7 cellular contexts compared by ENCODE assay signal in the genomic region with DNA sequence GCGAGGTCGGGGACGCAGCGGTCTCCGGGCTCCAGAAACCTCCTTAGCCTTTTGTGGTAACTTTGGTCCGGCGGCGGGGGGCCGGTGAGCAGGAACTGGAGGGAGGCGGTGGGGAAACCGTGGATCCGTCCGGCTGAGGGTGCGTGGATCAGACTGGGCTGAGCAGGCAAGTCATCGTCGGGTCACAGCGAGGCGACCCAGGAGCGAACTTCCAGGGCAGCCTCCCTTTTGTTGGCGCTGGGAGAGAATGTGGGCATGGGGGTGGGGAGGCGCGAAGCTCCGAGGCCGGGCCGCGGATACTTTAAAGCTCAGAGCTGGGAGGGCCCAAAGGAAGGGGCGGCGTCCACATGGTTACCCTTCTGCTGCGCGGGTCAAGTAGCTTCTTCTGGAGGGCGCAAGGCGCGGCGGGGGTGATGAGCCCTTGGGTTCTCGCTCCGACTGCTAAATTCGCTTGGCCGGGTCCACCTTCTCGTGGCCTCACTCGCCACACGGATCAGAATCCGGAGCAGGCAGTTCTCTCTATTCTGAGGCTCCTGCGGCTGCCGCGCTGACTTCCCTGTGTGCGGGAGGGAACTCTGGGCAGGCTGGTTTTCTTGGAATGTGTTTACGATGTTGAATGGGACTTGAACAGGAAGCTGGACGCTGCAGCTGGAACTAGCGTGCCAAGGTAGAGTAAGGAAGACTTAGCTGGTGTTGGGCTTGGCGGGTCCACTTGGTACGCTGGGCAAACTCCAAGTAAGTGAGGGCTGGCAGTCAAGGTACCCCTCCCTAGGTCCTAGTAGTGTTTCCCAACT. TPM values are rescaled to one million over a fixed set of nuclear protein-coding genes. Genes with fewer than 3 reads are reported as not detected.
A peak's percentile ranks its signal among the peaks of the same experiment; 100 is the strongest.
DNase-seq lines count a peak whose midpoint lies in the region; ATAC-seq, FAIRE-seq and TF ChIP-seq lines count a peak whose summit lies in the region.

No MANE protein-coding gene starts in this region.

- no peaks in the 10 kb centered on the region for H3K27me3 ChIP-seq in stomach smooth muscle (ENCODE audit: control insufficient read depth in 1 of 2, insufficient read depth in 2 of 2, low read length in 2 of 2)
- H3K27me3 ChIP-seq in CD4-positive, alpha-beta T cell (ENCODE audit: control insufficient read depth, insufficient read depth, low read length): peaks cover 36% of the 10 kb centered on the region

- no peaks in the 10 kb centered on the region for H3K9me3 ChIP-seq in stomach smooth muscle (ENCODE audit: control insufficient read depth in 2 of 2, low read length in 2 of 2)
- no peaks in the 10 kb centered on the region for H3K9me3 ChIP-seq in CD4-positive, alpha-beta T cell (ENCODE audit: control insufficient read depth, low read length)

- no peaks in the 10 kb centered on the region for H3K36me3 Mint-ChIP-seq in chondrocyte (ENCODE audit: low read depth)
- H3K36me3 Mint-ChIP-seq in CD4-positive, alpha-beta T cell (ENCODE audit: low read depth): no peaks in the 10 kb centered on the region

- H3K4me3 ChIP-seq in stomach smooth muscle (ENCODE audit: low read length in 2 of 2): peak overlapping the region; percentile 91 to 98

- H3K9ac ChIP-seq in stomach smooth muscle (ENCODE audit: low read length in 2 of 2): peak overlapping the region; percentile 76 to 83

- H3K9me3 Mint-ChIP-seq in chondrocyte (ENCODE audit: low read depth): no peaks in the 10 kb centered on the region
- no peaks in the 10 kb centered on the region for H3K9me3 Mint-ChIP-seq in CD4-positive, alpha-beta T cell

- DNase-seq in H54 (ENCODE audit: insufficient read length, low spot score) (peak; percentile 26), NCI-H69 (lab: John Stamatoyannopoulos, UW) (peak; percentile 89), chondrocyte (ENCODE audit: low spot score) (peak; percentile 94), kidney glomerular epithelial cell (lab: John Stamatoyannopoulos, UW) (peak; percentile 90)
- DNase-seq in CD4-positive, alpha-beta T cell: no peak

- CTCF ChIA-PET in CD4-positive, alpha-beta T cell (lab: Charles Lee): no interaction called here

- FAIRE-seq in H54 (lab: Jason Lieb, UNC): peak; percentile 93

- TF ChIP-seq CTCF in chondrocyte (IDR thresholded peaks at IDR 0.05): no peak
- TF ChIP-seq CTCF in CD4-positive, alpha-beta T cell (IDR thresholded peaks at IDR 0.05): no peak

- ATAC-seq in HG03521 (IDR thresholded peaks at IDR 0.05; ENCODE audit: unreplicated experiment): no peak
- ATAC-seq in CD4-positive, alpha-beta T cell (ENCODE audit: poor library complexity): no peak

- peaks cover 42% of the 10 kb centered on the region for H3K4me1 Mint-ChIP-seq in chondrocyte (ENCODE audit: low read depth)
- H3K4me1 Mint-ChIP-seq in CD4-positive, alpha-beta T cell (ENCODE audit: low read depth): no peaks in the 10 kb centered on the region

- H3K4me3 Mint-ChIP-seq in chondrocyte (ENCODE audit: unreplicated experiment): peak overlapping the region; percentile 99
- no peak overlapping the region for H3K4me3 Mint-ChIP-seq in CD4-positive, alpha-beta T cell

- H3K4me1 ChIP-seq in stomach smooth muscle (ENCODE audit: control insufficient read depth, insufficient read depth, low read length): peaks cover 4% of the 10 kb centered on the region

- H3K27me3 Mint-ChIP-seq in chondrocyte (ENCODE audit: low read depth): no peaks in the 10 kb centered on the region
- peaks cover 54% of the 10 kb centered on the region for H3K27me3 Mint-ChIP-seq in CD4-positive, alpha-beta T cell

- POLR2A ChIA-PET in CD4-positive, alpha-beta T cell (lab: Charles Lee): no interaction called here

- peak overlapping the region; percentile 88 for H3K27ac ChIP-seq in stomach smooth muscle (ENCODE audit: low read length)
- H3K27ac ChIP-seq in CD4-positive, alpha-beta T cell (ENCODE audit: low read depth, low read length): no peak overlapping the region

- intact Hi-C loops in CD4-positive, alpha-beta T cell (cut with DNase I, micrococcal nuclease): no loop called here

- peak overlapping the region; percentile 98 for H3K27ac Mint-ChIP-seq in chondrocyte (ENCODE audit: unreplicated experiment)
- no peak overlapping the region for H3K27ac Mint-ChIP-seq in CD4-positive, alpha-beta T cell

- peak; percentile 65 for TF ChIP-seq POLR2A in H54 (IDR thresholded peaks at IDR 0.05; ENCODE audit: low read depth, low read length)

- H3K36me3 ChIP-seq in stomach smooth muscle (ENCODE audit: control insufficient read depth in 2 of 2, insufficient read depth in 2 of 2, low read length in 2 of 2): no peaks in the 10 kb centered on the region

RNA-seq across cellular contexts. Expression of gene GULP1, which starts 1.0 kb away (rescaled TPM):
- 23.9 to 36.2 TPM (median 29.5 TPM) in 3 replicates for total RNA-seq in chondrocyte
- not detected for total RNA-seq in CD4-positive, alpha-beta T cell

Comparison
In these comparisons a context has a peak if more than half of its experiments do, and no peak if none do; other contexts are left out.
1. DNase-seq: peak in H54 (single experiment), NCI-H69 (single experiment), chondrocyte (single experiment) and kidney glomerular epithelial cell (single experiment); none in CD4-positive, alpha-beta T cell (0 of 10).
2. RNA of gene GULP1, which starts 1.0 kb away (total RNA-seq): 23.9 to 36.2 TPM in chondrocyte; not detected in CD4-positive, alpha-beta T cell; every median in the first group is over 10 times any median in the second.